1 cellular context compared by ENCODE assay signal in the genomic region with DNA sequence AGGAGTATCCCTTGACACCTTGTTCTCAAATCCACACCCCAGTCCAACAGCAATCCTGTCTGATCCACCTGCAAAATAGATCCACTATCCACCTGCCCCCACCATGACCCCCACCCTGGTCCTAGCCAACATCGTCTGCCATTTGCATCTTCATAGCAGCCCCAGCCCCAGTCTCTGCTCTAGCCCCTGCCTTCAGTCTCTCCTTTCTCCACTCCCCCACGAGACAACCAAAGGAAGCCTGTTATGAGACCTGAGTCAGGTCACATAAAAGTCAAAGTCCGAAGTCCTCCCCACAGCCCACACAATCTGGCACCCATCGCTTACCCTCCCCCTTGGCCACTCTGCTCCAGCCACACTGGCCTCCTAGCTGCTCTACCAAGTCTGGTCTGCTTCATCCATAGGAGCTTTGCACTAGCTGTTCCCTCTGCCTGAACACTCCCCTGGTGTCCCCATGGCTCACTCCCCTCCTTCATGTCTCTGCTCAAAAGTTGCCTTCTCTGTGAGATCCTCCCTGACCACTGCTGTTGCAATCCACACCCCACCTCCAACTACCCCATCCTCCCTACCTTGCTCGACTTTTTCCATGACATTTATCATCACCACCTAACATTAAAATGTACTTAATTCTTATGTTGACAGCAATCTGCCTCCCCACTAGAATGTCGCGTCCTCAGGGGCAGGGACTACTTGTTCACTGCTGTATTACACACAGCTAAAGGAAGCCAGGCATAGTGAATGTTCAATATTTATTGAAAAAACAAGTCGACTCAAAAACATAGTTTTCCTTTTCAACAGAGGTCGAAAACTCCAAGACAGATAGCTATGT.
A peak's percentile ranks its signal among the peaks of the same experiment; 100 is the strongest.
TF ChIP-seq lines count a peak whose summit lies in the region.

No MANE protein-coding gene starts in this region.

TF ChIP-seq in HepG2, 621 proteins besides CTCF, POLR2A, EP300 and RAD21 (continued from another document and continues in another):
- TF ChIP-seq AFF4 (CRISPR knock-in tag; IDR thresholded peaks at IDR 0.05) (no peak; the same call in 1 of the 2 replicates), ZBTB3 (CRISPR knock-in tag; IDR thresholded peaks at IDR 0.05; ENCODE audit: borderline replicate concordance, low read depth) (no peak), PHF21A (CRISPR knock-in tag; IDR thresholded peaks at IDR 0.05) (no peak), AGO2 (optimal IDR thresholded peaks at IDR 0.05; ENCODE audit: low read depth, low read length) (no peak), ZSCAN30 (CRISPR knock-in tag; IDR thresholded peaks at IDR 0.05) (no peak), PHF5A (CRISPR knock-in tag; IDR thresholded peaks at IDR 0.05; ENCODE audit: low read depth, unreplicated experiment) (no peak), ISL2 (CRISPR knock-in tag; IDR thresholded peaks at IDR 0.05) (no peak), ZNF383 (CRISPR knock-in tag; IDR thresholded peaks at IDR 0.05; ENCODE audit: borderline replicate concordance) (no peak), ZSCAN21 (CRISPR knock-in tag; IDR thresholded peaks at IDR 0.05; ENCODE audit: borderline replicate concordance) (no peak), KLF11 (CRISPR knock-in tag; IDR thresholded peaks at IDR 0.05) (no peak), REST (IDR thresholded peaks at IDR 0.05; ENCODE audit: borderline replicate concordance in 1 of 2, low read depth in 1 of 2, low read length in 2 of 2) (peak in 1 of 2 experiments; percentile 32; a peak in 1 of 4 replicates), ATF7-NPFF (CRISPR knock-in tag; IDR thresholded peaks at IDR 0.05; ENCODE audit: low read depth) (0 out of 2 replicates have a peak, but pooled peaks have one; percentile 14), ZNF788 (CRISPR knock-in tag; IDR thresholded peaks at IDR 0.05; ENCODE audit: borderline replicate concordance) (no peak; the same call in 1 of the 2 replicates), ZNF350 (CRISPR knock-in tag; IDR thresholded peaks at IDR 0.05; ENCODE audit: borderline replicate concordance, low read depth) (no peak), ETV6 (CRISPR knock-in tag; conservative IDR thresholded peaks at IDR 0.05) (no peak), SIN3B (IDR thresholded peaks at IDR 0.05; ENCODE audit: low read length) (no peak), ZUFSP (CRISPR knock-in tag; IDR thresholded peaks at IDR 0.05; ENCODE audit: borderline replicate concordance) (no peak), TFE3 (CRISPR knock-in tag; IDR thresholded peaks at IDR 0.05) (0 out of 2 replicates have a peak, but pooled peaks have one; percentile 26), ATF1 (CRISPR knock-in tag; IDR thresholded peaks at IDR 0.05) (no peak), GPN1 (CRISPR knock-in tag; IDR thresholded peaks at IDR 0.05; ENCODE audit: borderline replicate concordance) (no peak), RBAK (CRISPR knock-in tag; IDR thresholded peaks at IDR 0.05) (no peak), DDIT3 (CRISPR knock-in tag; IDR thresholded peaks at IDR 0.05) (no peak), SMAD9 (CRISPR knock-in tag; IDR thresholded peaks at IDR 0.05) (no peak), ZBTB34 (CRISPR knock-in tag; IDR thresholded peaks at IDR 0.05) (no peak), LBX2 (CRISPR knock-in tag; IDR thresholded peaks at IDR 0.05; ENCODE audit: borderline replicate concordance) (no peak), DMAP1 (CRISPR knock-in tag; IDR thresholded peaks at IDR 0.05) (no peak), MAFG (CRISPR knock-in tag; IDR thresholded peaks at IDR 0.05) (no peak), NFIB (CRISPR knock-in tag; IDR thresholded peaks at IDR 0.05; ENCODE audit: borderline replicate concordance) (no peak), ZFX (CRISPR knock-in tag; IDR thresholded peaks at IDR 0.05; ENCODE audit: low read depth) (no peak), SKI (IDR thresholded peaks at IDR 0.05; ENCODE audit: partially characterized antibody) (peak; percentile 63), AHR (CRISPR knock-in tag; IDR thresholded peaks at IDR 0.05) (no peak), ZNF619 (CRISPR knock-in tag; IDR thresholded peaks at IDR 0.05) (no peak)
- TF ChIP-seq, protein P1, sequence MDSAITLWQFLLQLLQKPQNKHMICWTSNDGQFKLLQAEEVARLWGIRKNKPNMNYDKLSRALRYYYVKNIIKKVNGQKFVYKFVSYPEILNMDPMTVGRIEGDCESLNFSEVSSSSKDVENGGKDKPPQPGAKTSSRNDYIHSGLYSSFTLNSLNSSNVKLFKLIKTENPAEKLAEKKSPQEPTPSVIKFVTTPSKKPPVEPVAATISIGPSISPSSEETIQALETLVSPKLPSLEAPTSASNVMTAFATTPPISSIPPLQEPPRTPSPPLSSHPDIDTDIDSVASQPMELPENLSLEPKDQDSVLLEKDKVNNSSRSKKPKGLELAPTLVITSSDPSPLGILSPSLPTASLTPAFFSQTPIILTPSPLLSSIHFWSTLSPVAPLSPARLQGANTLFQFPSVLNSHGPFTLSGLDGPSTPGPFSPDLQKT (CRISPR knock-in tag; IDR thresholded peaks at IDR 0.05; ENCODE audit: borderline replicate concordance), result no peak
- TF ChIP-seq, protein P2, sequence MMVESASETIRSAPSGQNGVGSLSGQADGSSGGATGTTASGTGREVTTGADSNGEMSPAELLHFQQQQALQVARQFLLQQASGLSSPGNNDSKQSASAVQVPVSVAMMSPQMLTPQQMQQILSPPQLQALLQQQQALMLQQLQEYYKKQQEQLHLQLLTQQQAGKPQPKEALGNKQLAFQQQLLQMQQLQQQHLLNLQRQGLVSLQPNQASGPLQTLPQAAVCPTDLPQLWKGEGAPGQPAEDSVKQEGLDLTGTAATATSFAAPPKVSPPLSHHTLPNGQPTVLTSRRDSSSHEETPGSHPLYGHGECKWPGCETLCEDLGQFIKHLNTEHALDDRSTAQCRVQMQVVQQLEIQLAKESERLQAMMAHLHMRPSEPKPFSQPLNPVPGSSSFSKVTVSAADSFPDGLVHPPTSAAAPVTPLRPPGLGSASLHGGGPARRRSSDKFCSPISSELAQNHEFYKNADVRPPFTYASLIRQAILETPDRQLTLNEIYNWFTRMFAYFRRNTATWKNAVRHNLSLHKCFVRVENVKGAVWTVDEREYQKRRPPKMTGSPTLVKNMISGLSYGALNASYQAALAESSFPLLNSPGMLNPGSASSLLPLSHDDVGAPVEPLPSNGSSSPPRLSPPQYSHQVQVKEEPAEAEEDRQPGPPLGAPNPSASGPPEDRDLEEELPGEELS (CRISPR knock-in tag; IDR thresholded peaks at IDR 0.05), result peak; percentile 68
- TF ChIP-seq, protein P3, sequence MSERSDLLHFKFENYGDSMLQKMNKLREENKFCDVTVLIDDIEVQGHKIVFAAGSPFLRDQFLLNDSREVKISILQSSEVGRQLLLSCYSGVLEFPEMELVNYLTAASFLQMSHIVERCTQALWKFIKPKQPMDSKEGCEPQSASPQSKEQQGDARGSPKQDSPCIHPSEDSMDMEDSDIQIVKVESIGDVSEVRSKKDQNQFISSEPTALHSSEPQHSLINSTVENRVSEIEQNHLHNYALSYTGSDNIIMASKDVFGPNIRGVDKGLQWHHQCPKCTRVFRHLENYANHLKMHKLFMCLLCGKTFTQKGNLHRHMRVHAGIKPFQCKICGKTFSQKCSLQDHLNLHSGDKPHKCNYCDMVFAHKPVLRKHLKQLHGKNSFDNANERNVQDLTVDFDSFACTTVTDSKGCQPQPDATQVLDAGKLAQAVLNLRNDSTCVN (CRISPR knock-in tag; IDR thresholded peaks at IDR 0.05; ENCODE audit: borderline replicate concordance), result no peak
- TF ChIP-seq, protein P4, sequence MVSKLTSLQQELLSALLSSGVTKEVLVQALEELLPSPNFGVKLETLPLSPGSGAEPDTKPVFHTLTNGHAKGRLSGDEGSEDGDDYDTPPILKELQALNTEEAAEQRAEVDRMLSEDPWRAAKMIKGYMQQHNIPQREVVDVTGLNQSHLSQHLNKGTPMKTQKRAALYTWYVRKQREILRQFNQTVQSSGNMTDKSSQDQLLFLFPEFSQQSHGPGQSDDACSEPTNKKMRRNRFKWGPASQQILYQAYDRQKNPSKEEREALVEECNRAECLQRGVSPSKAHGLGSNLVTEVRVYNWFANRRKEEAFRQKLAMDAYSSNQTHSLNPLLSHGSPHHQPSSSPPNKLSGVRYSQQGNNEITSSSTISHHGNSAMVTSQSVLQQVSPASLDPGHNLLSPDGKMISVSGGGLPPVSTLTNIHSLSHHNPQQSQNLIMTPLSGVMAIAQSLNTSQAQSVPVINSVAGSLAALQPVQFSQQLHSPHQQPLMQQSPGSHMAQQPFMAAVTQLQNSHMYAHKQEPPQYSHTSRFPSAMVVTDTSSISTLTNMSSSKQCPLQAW (CRISPR knock-in tag; IDR thresholded peaks at IDR 0.05), result no peak
